In genomic region chr1:64886877-64887276, GRCh38 we compare ENCODE assay signal across 21 cellular contexts.
DNase-seq lines count a peak whose midpoint lies in the region; TF ChIP-seq lines count a peak whose summit lies in the region.
"Had no signal": no experiment of that assay in that cellular context is flagged by ENCODE, and none has a peak within 500 bp of the region (broad histone marks: within the 10 kb centered on the region; RNA-seq: fewer than 3 reads in every experiment).

No MANE protein-coding gene starts in this region.

- H3K36me3 ChIP-seq in trophoblast cell (ENCODE audit: control insufficient read depth in 1 of 2, insufficient read depth in 2 of 2, low read length in 2 of 2) (peaks cover 3 to 4% of the 10 kb centered on the region in 2 experiments), mesendoderm (ENCODE audit: control insufficient read depth, insufficient read depth, low read length) (no peaks in the 10 kb centered on the region)

- H3K4ac ChIP-seq in trophoblast cell (ENCODE audit: low read depth, low read length) (no peak overlapping the region), mesendoderm (ENCODE audit: low read depth, low read length) (no peak overlapping the region)

- no peak overlapping the region for H3K56ac ChIP-seq in mesendoderm (ENCODE audit: low read length)

- peaks cover 5% of the 10 kb centered on the region for H3K27me3 Mint-ChIP-seq in endothelial cell (ENCODE audit: unreplicated experiment)
- H3K27me3 Mint-ChIP-seq: type B pancreatic cell had no signal

- no peak overlapping the region for H3K4me3 Mint-ChIP-seq in endothelial cell (ENCODE audit: unreplicated experiment)
- H3K4me3 Mint-ChIP-seq: activated T-cell treated with anti-CD3 and anti-CD28 coated beads, Interleukin-2, amount 50 U/mL, for 72 hours; type B pancreatic cell had no signal

- H3K9me3 ChIP-seq in trophoblast cell (ENCODE audit: insufficient read depth, low read depth, low read length): no peaks in the 10 kb centered on the region
- H3K9me3 ChIP-seq: gastrocnemius medialis, stomach had no signal

- H2BK120ac ChIP-seq in trophoblast cell (ENCODE audit: insufficient read depth, low read length, poor library complexity) (no peak overlapping the region), mesendoderm (ENCODE audit: low read depth, low read length) (no peak overlapping the region)

- no peak overlapping the region for H3K23ac ChIP-seq in trophoblast cell (ENCODE audit: low read length)
- no peak overlapping the region for H3K23ac ChIP-seq in mesendoderm (ENCODE audit: low read length)

- H2BK15ac ChIP-seq in mesendoderm (replicated peaks; ENCODE audit: low read depth): no peak overlapping the region

- H3K36me3 Mint-ChIP-seq in endothelial cell (ENCODE audit: low read depth, unreplicated experiment): peaks cover 25% of the 10 kb centered on the region

- no peaks in the 10 kb centered on the region for H3K27me3 ChIP-seq in trophoblast cell (ENCODE audit: insufficient read depth, low read length)
- H3K27me3 ChIP-seq in mesendoderm (ENCODE audit: insufficient read depth, low read length, poor library complexity): no peaks in the 10 kb centered on the region
- H3K27me3 ChIP-seq: gastrocnemius medialis, stomach had no signal

- H3K4me3 ChIP-seq in trophoblast cell (ENCODE audit: low read depth, low read length): no peak overlapping the region
- H3K4me3 ChIP-seq in mesendoderm (ENCODE audit: low read length): no peak overlapping the region
- H3K4me3 ChIP-seq: gastrocnemius medialis, stomach had no signal

- no CpG with 5 or more reads among the region's 4 CpGs for WGBS in trophoblast cell (ENCODE audit: extremely low coverage, insufficient coverage, insufficient read length)
- no CpG with 5 or more reads among the region's 4 CpGs for WGBS in mesendoderm (ENCODE audit: extremely low coverage, insufficient coverage, low lambda C conversion rate)

- H3K4me1 Mint-ChIP-seq in endothelial cell (ENCODE audit: unreplicated experiment): peaks cover 71% of the 10 kb centered on the region

- peak overlapping the region; percentile 23 for H3K18ac ChIP-seq in trophoblast cell (ENCODE audit: low read length)
- no peak overlapping the region for H3K18ac ChIP-seq in mesendoderm (ENCODE audit: low read length)

- H4K12ac ChIP-seq in trophoblast cell (ENCODE audit: low read depth, low read length): no peak overlapping the region

- H2AFZ ChIP-seq in trophoblast cell (ENCODE audit: insufficient read depth, low read length, poor library complexity): no peak overlapping the region

- H4K5ac ChIP-seq in mesendoderm (ENCODE audit: low read length): no peak overlapping the region

- no peak overlapping the region for H2AK5ac ChIP-seq in trophoblast cell (ENCODE audit: low read length)
- H2AK5ac ChIP-seq in mesendoderm (ENCODE audit: low read length): no peak overlapping the region

- peak overlapping the region; percentile 67 for H3K27ac Mint-ChIP-seq in endothelial cell (ENCODE audit: unreplicated experiment)
- H3K27ac Mint-ChIP-seq: type B pancreatic cell had no signal

- no peak overlapping the region for H4K8ac ChIP-seq in trophoblast cell (ENCODE audit: low read depth, low read length)
- no peak overlapping the region for H4K8ac ChIP-seq in mesendoderm (ENCODE audit: low read depth, low read length)

- H4K91ac ChIP-seq in trophoblast cell (ENCODE audit: low read depth, low read length): no peak overlapping the region

- H3K79me2 ChIP-seq in trophoblast cell (ENCODE audit: control insufficient read depth, insufficient read depth, low read length, poor library complexity): no peaks in the 10 kb centered on the region
- no peaks in the 10 kb centered on the region for H3K79me2 ChIP-seq in mesendoderm (ENCODE audit: control insufficient read depth, insufficient read depth, low read length)

- no peaks in the 10 kb centered on the region for H3K9me3 Mint-ChIP-seq in endothelial cell (ENCODE audit: unreplicated experiment)
- H3K9me3 Mint-ChIP-seq: activated T-cell treated with anti-CD3 and anti-CD28 coated beads, Interleukin-2, amount 50 U/mL, for 72 hours; type B pancreatic cell had no signal

- no peaks in the 10 kb centered on the region for H3K79me1 ChIP-seq in trophoblast cell (ENCODE audit: low read length)
- H3K79me1 ChIP-seq in mesendoderm (ENCODE audit: low read length): peaks cover 1% of the 10 kb centered on the region

- no peak overlapping the region for H2BK12ac ChIP-seq in trophoblast cell (ENCODE audit: low read length)

- H3K27ac ChIP-seq in trophoblast cell (ENCODE audit: low read depth, low read length) (no peak overlapping the region), mesendoderm (ENCODE audit: low read depth, low read length) (no peak overlapping the region)
- H3K27ac ChIP-seq: gastrocnemius medialis, KMS-11, stomach had no signal

- H3K4me2 ChIP-seq in trophoblast cell (ENCODE audit: low read length): no peak overlapping the region
- no peak overlapping the region for H3K4me2 ChIP-seq in mesendoderm (ENCODE audit: low read length)
- H3K4me2 ChIP-seq: KMS-11 had no signal

- DNase-seq in NCI-H1417 (lab: John Stamatoyannopoulos, UW) (peak in 2 of 3 experiments; percentile 8 to 50), NCI-H1417 treated with DMSO at 0.1 percent for 48 hours (lab: John Stamatoyannopoulos, UW) (no peak), NCI-H2107 (lab: John Stamatoyannopoulos, UW) (peak; percentile 29), endothelial cell (ENCODE audit: low spot score) (no peak), trophoblast cell (no peak), DMS114 treated with DMSO at 0.1 percent for 48 hours (lab: John Stamatoyannopoulos, UW; ENCODE audit: unreplicated experiment) (no peak), mesendoderm (no peak), GM19240 (ENCODE audit: insufficient read length, low spot score) (no peak)
- DNase-seq: 8988T; activated CD4-positive, CD25-positive, alpha-beta regulatory T cell treated with anti-CD3 and anti-CD28 coated beads, Interleukin-2, amount 50 U/mL, for 72 hours; activated naive CD4-positive, alpha-beta T cell treated with anti-CD3 and anti-CD28 coated beads, Interleukin-2, amount 50 U/mL, for 16 hours; activated T-cell treated with anti-CD3 and anti-CD28 coated beads, Interleukin-2, amount 50 U/mL, for 72 hours; gastrocnemius medialis; left colon; MV-4-11; NCI-H2029 treated with DMSO at 0.1 percent for 48 hours; NCI-H524; stimulated activated CD4-positive, alpha-beta T cell treated with anti-CD3 and anti-CD28 coated beads, Interleukin-4, amount 100 ng/mL, for 24 hours; stomach had no signal

- no peak overlapping the region for H3K14ac ChIP-seq in trophoblast cell (ENCODE audit: low read length)

- TF ChIP-seq CTCF in endothelial cell (IDR thresholded peaks at IDR 0.05; ENCODE audit: unreplicated experiment): no peak

- H2BK5ac ChIP-seq in trophoblast cell (ENCODE audit: low read depth, low read length, poor library complexity) (no peak overlapping the region), mesendoderm (ENCODE audit: low read length) (no peak overlapping the region)

- H3K4me1 ChIP-seq in trophoblast cell (ENCODE audit: control insufficient read depth in 1 of 2, insufficient read depth in 2 of 2, low read length in 2 of 2) (peaks cover 0 to 4% of the 10 kb centered on the region in 2 experiments), mesendoderm (ENCODE audit: control insufficient read depth, low read depth, low read length) (peaks cover 5% of the 10 kb centered on the region)

- H3K9ac ChIP-seq in trophoblast cell (ENCODE audit: low read length) (no peak overlapping the region), mesendoderm (ENCODE audit: low read length) (no peak overlapping the region)
- H3K9ac ChIP-seq: KMS-11 had no signal

Comparison
In these comparisons a context has a peak if more than half of its experiments do, and no peak if none do; other contexts are left out.
1. DNase-seq: peak in NCI-H1417 (2 of 3) and NCI-H2107 (single experiment); none in NCI-H1417 treated with DMSO at 0.1 percent for 48 hours (single experiment), endothelial cell (single experiment), trophoblast cell (0 of 2), DMS114 treated with DMSO at 0.1 percent for 48 hours (single experiment), mesendoderm (single experiment) and GM19240 (single experiment).